ENCODE assay signal across 8 cellular contexts in the genomic region with DNA sequence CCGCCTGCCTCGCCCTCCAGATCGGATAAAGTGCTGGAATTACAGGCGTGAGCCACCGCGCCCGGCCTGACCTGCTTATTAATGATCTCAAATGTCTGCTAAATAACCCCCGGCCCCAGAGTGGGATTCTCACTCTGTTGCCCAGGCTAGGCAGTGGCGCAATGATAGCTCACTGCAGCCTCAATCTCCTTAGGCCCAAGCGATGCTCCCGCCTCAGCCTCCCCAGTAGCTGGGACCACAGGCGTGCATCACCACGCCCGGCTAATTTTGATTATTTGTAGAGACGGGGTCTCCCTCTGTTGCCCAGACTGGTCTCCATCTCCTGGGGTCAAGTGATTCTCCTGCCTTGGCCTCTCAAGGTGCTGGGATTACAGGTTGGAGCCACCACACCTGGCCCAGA. TPM values are rescaled to one million over a fixed set of nuclear protein-coding genes. Genes with fewer than 3 reads are reported as not detected.
A peak's percentile ranks its signal among the peaks of the same experiment; 100 is the strongest.
DNase-seq lines count a peak whose midpoint lies in the region; ATAC-seq and TF ChIP-seq lines count a peak whose summit lies in the region.

No MANE protein-coding gene starts in this region.

- TF ChIP-seq CTCF in WERI-Rb-1 (IDR thresholded peaks at IDR 0.05; ENCODE audit: low read depth, low read length) = no peak
- TF ChIP-seq CTCF in fibroblast of pulmonary artery (IDR thresholded peaks at IDR 0.05; ENCODE audit: low read length, missing control alignments) = no peak
- TF ChIP-seq CTCF in left lung (IDR thresholded peaks at IDR 0.05) = no peak

- peak; percentile 51 for DNase-seq in DMS53 (lab: John Stamatoyannopoulos, UW)
- no peak for DNase-seq in DMS53 treated with DMSO at 0.1 percent for 48 hours (lab: John Stamatoyannopoulos, UW; ENCODE audit: unreplicated experiment)
- peak; percentile 60 for DNase-seq in WERI-Rb-1
- no peak for DNase-seq in fibroblast of pulmonary artery (ENCODE audit: low read depth)
- DNase-seq in stimulated activated naive CD8-positive, alpha-beta T cell treated with anti-CD3 and anti-CD28 coated beads, Interleukin-15, amount 100 ng/mL, for 72 hours = no peak
- DNase-seq in AG08395 (ENCODE audit: low spot score) = no peak
- no peak for DNase-seq in left lung

- no peaks in the 10 kb centered on the region for H3K27me3 ChIP-seq in WERI-Rb-1 (ENCODE audit: insufficient read depth, low read depth, severe bottlenecking)
- H3K27me3 ChIP-seq in left lung = peaks cover 0 to 45% of the 10 kb centered on the region in 2 donors

- H3K27ac ChIP-seq in WERI-Rb-1 = peak overlapping the region; percentile 78
- peak overlapping the region in 1 of 2 donors; percentile 83 for H3K27ac ChIP-seq in left lung

- peak overlapping the region; percentile 82 to 90 for H3K4me3 Mint-ChIP-seq in stimulated activated naive CD8-positive, alpha-beta T cell treated with anti-CD3 and anti-CD28 coated beads, Interleukin-15, amount 100 ng/mL, for 72 hours

- H3K9me3 ChIP-seq in WERI-Rb-1 (ENCODE audit: severe bottlenecking) (no peaks in the 10 kb centered on the region), left lung (no peaks in the 10 kb centered on the region)

- peaks cover 25% of the 10 kb centered on the region for H3K27me3 Mint-ChIP-seq in stimulated activated naive CD8-positive, alpha-beta T cell treated with anti-CD3 and anti-CD28 coated beads, Interleukin-15, amount 100 ng/mL, for 72 hours

- no peak overlapping the region for H3K27ac Mint-ChIP-seq in stimulated activated naive CD8-positive, alpha-beta T cell treated with anti-CD3 and anti-CD28 coated beads, Interleukin-15, amount 100 ng/mL, for 72 hours

- H3K4me1 ChIP-seq in left lung = peaks cover 42 to 83% of the 10 kb centered on the region in 2 donors

- no peaks in the 10 kb centered on the region for H3K9me3 Mint-ChIP-seq in stimulated activated naive CD8-positive, alpha-beta T cell treated with anti-CD3 and anti-CD28 coated beads, Interleukin-15, amount 100 ng/mL, for 72 hours

- H3K4me3 ChIP-seq in WERI-Rb-1 (ENCODE audit: low read depth, low read length) (peak overlapping the region; percentile 51), fibroblast of pulmonary artery (replicated peaks; ENCODE audit: low read depth, low read length) (peak overlapping the region; percentile 75), left lung (peak overlapping the region in 1 of 2 donors; percentile 88)

- ATAC-seq in stimulated activated naive CD8-positive, alpha-beta T cell treated with anti-CD3 and anti-CD28 coated beads, Interleukin-15, amount 100 ng/mL, for 72 hours = no peak
- no peak for ATAC-seq in left lung
- ATAC-seq in esophagus mucosa = no peak

- intact Hi-C loops in left lung (cut with DNase I) = no loop called here

- peaks cover 13% of the 10 kb centered on the region for H3K36me3 ChIP-seq in WERI-Rb-1
- no peaks in the 10 kb centered on the region for H3K36me3 ChIP-seq in left lung

- peaks cover 64% of the 10 kb centered on the region for H3K4me1 Mint-ChIP-seq in stimulated activated naive CD8-positive, alpha-beta T cell treated with anti-CD3 and anti-CD28 coated beads, Interleukin-15, amount 100 ng/mL, for 72 hours

RNA-seq across cellular contexts. Expression of a gene that starts 0.6 kb away (rescaled TPM):
- 100 to 1,000 TPM; 139 to 161 TPM for total RNA-seq in left lung
- total RNA-seq in esophagus mucosa = 251 TPM

RNA-seq across cellular contexts. Expression of a gene that starts 3.1 kb away (rescaled TPM):
- total RNA-seq in left lung (1 to 10 TPM in 1 of 2 donors, under 1 TPM in 1; 0.55 to 1.5 TPM), esophagus mucosa (2.0 TPM)

RNA-seq across cellular contexts. Expression of a gene that starts 7.5 kb away (rescaled TPM):
- total RNA-seq in left lung (100 to 1,000 TPM in 1 of 2 donors, 10 to 100 TPM in 1; 87.4 to 115 TPM), esophagus mucosa (99.3 TPM)

RNA-seq across cellular contexts. Expression of a gene that starts 28.2 kb away (rescaled TPM):
- total RNA-seq in left lung = 100 to 1,000 TPM; 220 to 235 TPM
- 172 TPM for total RNA-seq in esophagus mucosa

RNA-seq across cellular contexts. Expression of a gene that starts 34.4 kb away (rescaled TPM):
- 10 to 100 TPM; 48.0 to 58.7 TPM for total RNA-seq in left lung
- 41.2 TPM for total RNA-seq in esophagus mucosa

Comparison
In these comparisons a context has a peak if more than half of its experiments do, and no peak if none do; other contexts are left out.
1. DNase-seq: peak in DMS53 (single experiment) and WERI-Rb-1 (single experiment); none in DMS53 treated with DMSO at 0.1 percent for 48 hours (single experiment), fibroblast of pulmonary artery (single experiment), stimulated activated naive CD8-positive, alpha-beta T cell treated with anti-CD3 and anti-CD28 coated beads, Interleukin-15, amount 100 ng/mL, for 72 hours (0 of 2), AG08395 (single experiment) and left lung (0 of 2).